Comparison of ENCODE assay signal across 1 cellular context in genomic region chr3:33644598-33644997, GRCh38.
TF ChIP-seq lines count a peak whose summit lies in the region.

No MANE protein-coding gene starts in this region.

TF ChIP-seq in GM12891, 5 proteins besides CTCF, POLR2A, EP300 and RAD21:
- TF ChIP-seq POLR2AphosphoS5 (IDR thresholded peaks at IDR 0.05; ENCODE audit: low read depth, low read length) = no peak
- no peak for TF ChIP-seq TAF1 (IDR thresholded peaks at IDR 0.05; ENCODE audit: low read depth, low read length)
- TF ChIP-seq POU2F2 (IDR thresholded peaks at IDR 0.05; ENCODE audit: low read depth, low read length) = no peak
- no peak for TF ChIP-seq SPI1 (IDR thresholded peaks at IDR 0.05; ENCODE audit: low read depth, low read length)
- TF ChIP-seq PAX5 (IDR thresholded peaks at IDR 0.05; ENCODE audit: insufficient read depth, low read length, severe bottlenecking) = no peak
TF ChIP-seq in GM12891: peak in this region for 0.
